In the genomic region with DNA sequence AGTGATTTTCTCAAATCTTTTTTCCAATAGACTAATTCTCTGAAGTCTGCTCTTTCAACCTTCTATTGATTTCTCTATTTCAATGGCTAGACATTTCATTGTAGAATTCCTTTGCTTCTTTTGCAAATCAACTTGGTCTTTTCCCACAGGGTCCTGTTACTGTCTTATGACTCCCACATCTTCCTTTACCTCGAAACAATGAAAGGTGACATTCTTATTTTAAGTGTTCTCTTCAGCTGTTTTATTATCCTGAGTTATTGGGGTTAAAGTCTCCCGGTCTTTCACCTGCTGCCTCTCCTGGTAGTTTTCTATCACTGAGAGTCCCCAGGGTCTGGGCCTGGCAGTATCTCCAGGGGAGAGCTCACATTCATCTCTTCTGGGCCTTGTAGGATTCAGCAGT, we compare ENCODE assay signal across 17 cellular contexts.
DNase-seq lines count a peak whose midpoint lies in the region; ATAC-seq and TF ChIP-seq lines count a peak whose summit lies in the region.
"Had no signal": no experiment of that assay in that cellular context is flagged by ENCODE, and none has a peak within 500 bp of the region (broad histone marks: within the 10 kb centered on the region; RNA-seq: fewer than 3 reads in every experiment).

No MANE protein-coding gene starts in this region.

- H3K27ac ChIP-seq in GM23338 (ENCODE audit: low read depth) (peak overlapping the region; percentile 74), HUES64 (ENCODE audit: low read depth, low read length) (peak overlapping the region; percentile 52; the same call in 1 of the 2 replicates)
- H3K27ac ChIP-seq: 22Rv1, A549, C4-2B had no signal

- no peaks in the 10 kb centered on the region for H3K27me3 Mint-ChIP-seq in GM23338 (ENCODE audit: insufficient read depth, low read depth, poor library complexity)
- H3K27me3 Mint-ChIP-seq in stimulated activated memory B cell treated with anti-CD40 and anti-IgM and Interleukin-4, amounts not matched to agents 10 μg/mL and 1 μg/mL and 100 μg/mL, for 72 hours, result peaks cover 18% of the 10 kb centered on the region
- H3K27me3 Mint-ChIP-seq in endothelial cell (ENCODE audit: unreplicated experiment), result no peaks in the 10 kb centered on the region
- H3K27me3 Mint-ChIP-seq: IgD-negative memory B cell had no signal

- H3F3A ChIP-seq in GM23338 (replicated peaks; ENCODE audit: low read depth), result no peaks in the 10 kb centered on the region

- H3K4me2 ChIP-seq in GM23338, result peak overlapping the region; percentile 6; the same call in 1 of the 2 replicates
- H3K4me2 ChIP-seq: A549 had no signal

- TF ChIP-seq CTCF in GM23338 (conservative IDR thresholded peaks at IDR 0.05; ENCODE audit: low read depth in 2 of 2) (no peak), mucosa of descending colon (IDR thresholded peaks at IDR 0.05) (no peak), endothelial cell (IDR thresholded peaks at IDR 0.05; ENCODE audit: unreplicated experiment) (no peak)

- no peak overlapping the region for H3K9ac ChIP-seq in HUES64 (ENCODE audit: low read depth, low read length)

- H2AFZ ChIP-seq in GM23338, result no peak overlapping the region

- no peaks in the 10 kb centered on the region for H4K20me1 ChIP-seq in GM23338 (replicated peaks; ENCODE audit: insufficient read depth)

- ATAC-seq in GM23338, result peak; percentile 64
- ATAC-seq in stimulated activated memory B cell treated with anti-CD40 and anti-IgM and Interleukin-4, amounts not matched to agents 10 μg/mL and 1 μg/mL and 100 μg/mL, for 72 hours, result peak; percentile 6
- no peak for ATAC-seq in mucosa of descending colon
- ATAC-seq: A549, HepG2 had no signal

- H3K27ac Mint-ChIP-seq in GM23338 (peak overlapping the region; percentile 47), endothelial cell (ENCODE audit: unreplicated experiment) (no peak overlapping the region)
- H3K27ac Mint-ChIP-seq in stimulated activated memory B cell treated with anti-CD40 and anti-IgM and Interleukin-4, amounts not matched to agents 10 μg/mL and 1 μg/mL and 100 μg/mL, for 72 hours, result no peak overlapping the region
- H3K27ac Mint-ChIP-seq: CD4-positive, alpha-beta T cell had no signal

- peaks cover 47% of the 10 kb centered on the region for H3K4me1 Mint-ChIP-seq in GM23338
- no peaks in the 10 kb centered on the region for H3K4me1 Mint-ChIP-seq in stimulated activated memory B cell treated with anti-CD40 and anti-IgM and Interleukin-4, amounts not matched to agents 10 μg/mL and 1 μg/mL and 100 μg/mL, for 72 hours
- no peaks in the 10 kb centered on the region for H3K4me1 Mint-ChIP-seq in endothelial cell (ENCODE audit: unreplicated experiment)

- no peaks in the 10 kb centered on the region for H3K36me3 ChIP-seq in GM23338 (ENCODE audit: insufficient read depth)
- no peaks in the 10 kb centered on the region for H3K36me3 ChIP-seq in HUES64 (ENCODE audit: insufficient read depth, low read length)
- H3K36me3 ChIP-seq in mucosa of descending colon (ENCODE audit: low read depth), result no peaks in the 10 kb centered on the region

- H3K36me3 Mint-ChIP-seq in GM23338 (ENCODE audit: low read depth), result no peaks in the 10 kb centered on the region; the same call in 2 of the 3 replicates
- H3K36me3 Mint-ChIP-seq in stimulated activated memory B cell treated with anti-CD40 and anti-IgM and Interleukin-4, amounts not matched to agents 10 μg/mL and 1 μg/mL and 100 μg/mL, for 72 hours, result no peaks in the 10 kb centered on the region
- H3K36me3 Mint-ChIP-seq in endothelial cell (ENCODE audit: low read depth, unreplicated experiment), result no peaks in the 10 kb centered on the region
- H3K36me3 Mint-ChIP-seq: IgD-negative memory B cell had no signal

- no peaks in the 10 kb centered on the region for H3K79me2 ChIP-seq in GM23338 (replicated peaks; ENCODE audit: insufficient read depth)

- intact Hi-C loops in mucosa of descending colon (cut with DNase I, micrococcal nuclease), result no loop called here

- H3K4me3 Mint-ChIP-seq in GM23338 (no peak overlapping the region), endothelial cell (ENCODE audit: unreplicated experiment) (no peak overlapping the region)
- H3K4me3 Mint-ChIP-seq in stimulated activated memory B cell treated with anti-CD40 and anti-IgM and Interleukin-4, amounts not matched to agents 10 μg/mL and 1 μg/mL and 100 μg/mL, for 72 hours, result no peak overlapping the region
- H3K4me3 Mint-ChIP-seq: CD4-positive, alpha-beta T cell; IgD-negative memory B cell had no signal

- H3K9me2 ChIP-seq in GM23338 (ENCODE audit: insufficient read depth), result peaks cover 6% of the 10 kb centered on the region; the same call in 1 of the 2 replicates

- H3K9me3 ChIP-seq in HUES64 (ENCODE audit: insufficient read depth, low read depth, low read length), result no peaks in the 10 kb centered on the region
- H3K9me3 ChIP-seq in mucosa of descending colon, result no peaks in the 10 kb centered on the region
- H3K9me3 ChIP-seq: A549, Caco-2 had no signal

- H3K4me3 ChIP-seq in GM23338 (no peak overlapping the region), HUES64 (ENCODE audit: low read length) (no peak overlapping the region), mucosa of descending colon (no peak overlapping the region)
- H3K4me3 ChIP-seq: A549 had no signal

- H3K9me3 Mint-ChIP-seq in GM23338 (no peaks in the 10 kb centered on the region), endothelial cell (ENCODE audit: unreplicated experiment) (no peaks in the 10 kb centered on the region)
- H3K9me3 Mint-ChIP-seq in stimulated activated memory B cell treated with anti-CD40 and anti-IgM and Interleukin-4, amounts not matched to agents 10 μg/mL and 1 μg/mL and 100 μg/mL, for 72 hours, result no peaks in the 10 kb centered on the region
- H3K9me3 Mint-ChIP-seq: CD4-positive, alpha-beta T cell; IgD-negative memory B cell had no signal

- H3K4me1 ChIP-seq in GM23338 (ENCODE audit: insufficient read depth) (peaks cover 52% of the 10 kb centered on the region), HUES64 (ENCODE audit: insufficient read depth, low read length) (peaks cover 37% of the 10 kb centered on the region), mucosa of descending colon (ENCODE audit: low read depth) (no peaks in the 10 kb centered on the region)

- DNase-seq in GM23338 (ENCODE audit: low spot score) (peak; percentile 58), left kidney (ENCODE audit: low read depth, low spot score) (peak; percentile 15), mucosa of descending colon (no peak), NCI-H1092 (lab: John Stamatoyannopoulos, UW) (no peak), endothelial cell (ENCODE audit: low spot score) (no peak)
- DNase-seq: AML-193; Caco-2; CD4-positive, alpha-beta T cell; HCEC 1CT; KBM-7 had no signal

- no peaks in the 10 kb centered on the region for H3K27me3 ChIP-seq in GM23338 (ENCODE audit: insufficient read depth)
- no peaks in the 10 kb centered on the region for H3K27me3 ChIP-seq in HUES64 (ENCODE audit: insufficient read depth, low read length)

- WGBS in HUES64, result 74% methylated on average over 2 of the region's 2 CpGs

TF ChIP-seq in GM23338, 12 proteins besides CTCF, POLR2A, EP300 and RAD21 (continues in another document):
- no peak for TF ChIP-seq EZH2 (IDR thresholded peaks at IDR 0.05; ENCODE audit: low read depth, unreplicated experiment)

Comparison
In these comparisons a context has a peak if more than half of its experiments do, and no peak if none do; other contexts are left out.
1. DNase-seq: peak in GM23338 (single experiment) and left kidney (single experiment); none in mucosa of descending colon (0 of 3), NCI-H1092 (single experiment) and endothelial cell (single experiment).